ENCODE assay signal across 3 cellular contexts in the genomic region with DNA sequence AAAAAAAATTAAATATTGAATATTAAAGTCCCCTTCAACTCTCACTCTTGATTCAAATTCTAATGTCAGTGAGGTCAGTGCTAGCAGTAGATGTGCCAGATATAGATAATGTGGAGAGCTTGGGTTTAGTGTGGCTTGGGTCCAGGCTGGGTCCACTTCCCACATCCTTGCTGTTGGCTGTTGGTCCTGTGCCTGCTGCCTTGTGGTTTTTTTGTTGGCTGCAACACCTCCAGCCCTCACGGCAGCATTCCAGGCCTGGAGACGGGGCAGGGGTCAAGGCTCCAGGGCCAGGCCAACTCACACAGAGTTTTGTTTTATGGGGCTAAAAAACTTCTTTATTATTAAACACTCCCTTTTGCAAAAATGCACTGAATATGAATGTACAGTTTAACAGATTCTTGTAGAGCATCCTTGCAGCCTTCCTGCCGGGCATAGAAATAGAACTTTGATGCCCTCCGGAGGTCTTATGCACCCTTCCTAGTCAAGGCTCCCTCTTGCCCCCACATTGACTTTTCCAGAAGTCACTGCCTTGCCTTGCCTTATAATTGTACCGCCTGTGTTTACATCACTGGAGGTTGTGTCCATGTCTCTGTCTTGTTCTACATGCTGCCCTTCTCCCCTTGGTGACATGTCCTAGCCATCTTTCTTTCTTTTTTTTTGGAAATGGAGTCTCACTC.
TF ChIP-seq lines count a peak whose summit lies in the region.

No MANE protein-coding gene starts in this region.

TF ChIP-seq in SK-N-SH, 30 proteins besides CTCF, POLR2A, EP300 and RAD21:
- no peak for TF ChIP-seq POLR2AphosphoS5 (IDR thresholded peaks at IDR 0.05; ENCODE audit: low read depth, low read length)
- TF ChIP-seq NRF1 (IDR thresholded peaks at IDR 0.05; ENCODE audit: low read depth, low read length), result no peak
- no peak for TF ChIP-seq FOXJ3 (CRISPR knock-in tag; IDR thresholded peaks at IDR 0.05)
- no peak for TF ChIP-seq RXRA (IDR thresholded peaks at IDR 0.05; ENCODE audit: borderline replicate concordance, low read depth)
- no peak for TF ChIP-seq RCOR1 (IDR thresholded peaks at IDR 0.05; ENCODE audit: low read length)
- TF ChIP-seq ELF1 (IDR thresholded peaks at IDR 0.05), result no peak
- no peak for TF ChIP-seq YY1 (IDR thresholded peaks at IDR 0.05; ENCODE audit: low read depth)

TF ChIP-seq in SK-N-SH treated with all-trans-retinoic acid at 6 μM for 48 hours, 23 proteins besides CTCF, POLR2A, EP300 and RAD21:
- TF ChIP-seq ARNTL (CRISPR knock-in tag; IDR thresholded peaks at IDR 0.05; ENCODE audit: borderline replicate concordance, low read depth) (no peak), PPARA (CRISPR knock-in tag; IDR thresholded peaks at IDR 0.05; ENCODE audit: borderline replicate concordance) (no peak), TCF4 (CRISPR knock-in tag; IDR thresholded peaks at IDR 0.05; ENCODE audit: borderline replicate concordance) (no peak), RARB (CRISPR knock-in tag; IDR thresholded peaks at IDR 0.05) (no peak)

TF ChIP-seq in IMR-90, 13 proteins besides CTCF, POLR2A, EP300 and RAD21:
- TF ChIP-seq NFE2L2 (IDR thresholded peaks at IDR 0.05; ENCODE audit: low read depth, low read length) (no peak), CHD1 (IDR thresholded peaks at IDR 0.05; ENCODE audit: low read depth, low read length) (no peak), MXI1 (IDR thresholded peaks at IDR 0.05; ENCODE audit: borderline replicate concordance, low read depth, low read length) (no peak), FOS (IDR thresholded peaks at IDR 0.05; ENCODE audit: low read depth, low read length) (no peak), BHLHE40 (IDR thresholded peaks at IDR 0.05; ENCODE audit: low read depth, low read length) (no peak), USF2 (IDR thresholded peaks at IDR 0.05; ENCODE audit: low read depth, low read length) (no peak), RCOR1 (IDR thresholded peaks at IDR 0.05; ENCODE audit: insufficient replicate concordance, low read length) (no peak)
